Comparison of ENCODE assay signal across 1 cellular context in genomic region chr7:128954830-128955797, GRCh38.
TF ChIP-seq lines count a peak whose summit lies in the region.

No MANE protein-coding gene starts in this region.

TF ChIP-seq in GM12878, 131 proteins besides CTCF, POLR2A, EP300 and RAD21 (continued from another document and continues in another):
- TF ChIP-seq HSF1 (IDR thresholded peaks at IDR 0.05; ENCODE audit: low read depth, low read length) (no peak), GABPA (IDR thresholded peaks at IDR 0.05; ENCODE audit: low read depth) (no peak), BMI1 (IDR thresholded peaks at IDR 0.05; ENCODE audit: borderline replicate concordance) (0 out of 2 replicates have a peak, but pooled peaks have one; percentile 38), MEF2A (IDR thresholded peaks at IDR 0.05; ENCODE audit: insufficient read depth, low read depth, low read length) (no peak), CEBPZ (IDR thresholded peaks at IDR 0.05; ENCODE audit: low read depth, low read length) (no peak), BCLAF1 (IDR thresholded peaks at IDR 0.05) (no peak), CHD2 (IDR thresholded peaks at IDR 0.05; ENCODE audit: borderline replicate concordance, low read depth, low read length) (0 out of 2 replicates have a peak, but pooled peaks have one; percentile 43), TAF1 (IDR thresholded peaks at IDR 0.05; ENCODE audit: borderline replicate concordance, low read depth, low read length) (no peak), GATAD2B (conservative IDR thresholded peaks at IDR 0.05; ENCODE audit: low read depth) (no peak), ESRRA (IDR thresholded peaks at IDR 0.05; ENCODE audit: low read length) (no peak), MTA2 (IDR thresholded peaks at IDR 0.05; ENCODE audit: low read depth) (peak; percentile 60; the same call in 1 of the 2 replicates), MTA3 (IDR thresholded peaks at IDR 0.05; ENCODE audit: borderline replicate concordance, low read length) (0 out of 2 replicates have a peak, but pooled peaks have one; percentile 68), HDAC6 (IDR thresholded peaks at IDR 0.05; ENCODE audit: unreplicated experiment) (no peak), JUND (IDR thresholded peaks at IDR 0.05; ENCODE audit: low read depth, low read length) (no peak), SRF (IDR thresholded peaks at IDR 0.05; ENCODE audit: low read depth in 2 of 2, low read length in 2 of 2) (no peak), HDAC2 (IDR thresholded peaks at IDR 0.05) (no peak), MYC (IDR thresholded peaks at IDR 0.05; ENCODE audit: insufficient read depth, insufficient read length, insufficient replicate concordance, low read length, severe bottlenecking) (no peak), USF1 (IDR thresholded peaks at IDR 0.05; ENCODE audit: borderline replicate concordance, extremely low read length, insufficient read depth, low read depth, low read length) (no peak), SUZ12 (IDR thresholded peaks at IDR 0.05; ENCODE audit: unreplicated experiment) (no peak), TCF12 (IDR thresholded peaks at IDR 0.05; ENCODE audit: low read depth, low read length) (peak; percentile 72; the same call in 1 of the 2 replicates), SPI1 (IDR thresholded peaks at IDR 0.05; ENCODE audit: borderline replicate concordance, insufficient read depth, low read depth, low read length) (peak; percentile 83), CREB1 (IDR thresholded peaks at IDR 0.05; ENCODE audit: low read depth) (peak; percentile 82), DPF2 (IDR thresholded peaks at IDR 0.05) (peak; percentile 64), ZNF274 (IDR thresholded peaks at IDR 0.05; ENCODE audit: insufficient read depth, insufficient read length) (no peak), RELB (IDR thresholded peaks at IDR 0.05; ENCODE audit: low read depth) (peak; percentile 82), ETV6 (conservative IDR thresholded peaks at IDR 0.05 in 1 of 2, IDR thresholded peaks at IDR 0.05 in 1 of 2; ENCODE audit: borderline replicate concordance in 1 of 2, low read depth in 1 of 2) (no peak)
- TF ChIP-seq, protein P1, sequence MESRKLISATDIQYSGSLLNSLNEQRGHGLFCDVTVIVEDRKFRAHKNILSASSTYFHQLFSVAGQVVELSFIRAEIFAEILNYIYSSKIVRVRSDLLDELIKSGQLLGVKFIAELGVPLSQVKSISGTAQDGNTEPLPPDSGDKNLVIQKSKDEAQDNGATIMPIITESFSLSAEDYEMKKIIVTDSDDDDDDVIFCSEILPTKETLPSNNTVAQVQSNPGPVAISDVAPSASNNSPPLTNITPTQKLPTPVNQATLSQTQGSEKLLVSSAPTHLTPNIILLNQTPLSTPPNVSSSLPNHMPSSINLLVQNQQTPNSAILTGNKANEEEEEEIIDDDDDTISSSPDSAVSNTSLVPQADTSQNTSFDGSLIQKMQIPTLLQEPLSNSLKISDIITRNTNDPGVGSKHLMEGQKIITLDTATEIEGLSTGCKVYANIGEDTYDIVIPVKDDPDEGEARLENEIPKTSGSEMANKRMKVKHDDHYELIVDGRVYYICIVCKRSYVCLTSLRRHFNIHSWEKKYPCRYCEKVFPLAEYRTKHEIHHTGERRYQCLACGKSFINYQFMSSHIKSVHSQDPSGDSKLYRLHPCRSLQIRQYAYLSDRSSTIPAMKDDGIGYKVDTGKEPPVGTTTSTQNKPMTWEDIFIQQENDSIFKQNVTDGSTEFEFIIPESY (IDR thresholded peaks at IDR 0.05): no peak
- TF ChIP-seq, protein P2, sequence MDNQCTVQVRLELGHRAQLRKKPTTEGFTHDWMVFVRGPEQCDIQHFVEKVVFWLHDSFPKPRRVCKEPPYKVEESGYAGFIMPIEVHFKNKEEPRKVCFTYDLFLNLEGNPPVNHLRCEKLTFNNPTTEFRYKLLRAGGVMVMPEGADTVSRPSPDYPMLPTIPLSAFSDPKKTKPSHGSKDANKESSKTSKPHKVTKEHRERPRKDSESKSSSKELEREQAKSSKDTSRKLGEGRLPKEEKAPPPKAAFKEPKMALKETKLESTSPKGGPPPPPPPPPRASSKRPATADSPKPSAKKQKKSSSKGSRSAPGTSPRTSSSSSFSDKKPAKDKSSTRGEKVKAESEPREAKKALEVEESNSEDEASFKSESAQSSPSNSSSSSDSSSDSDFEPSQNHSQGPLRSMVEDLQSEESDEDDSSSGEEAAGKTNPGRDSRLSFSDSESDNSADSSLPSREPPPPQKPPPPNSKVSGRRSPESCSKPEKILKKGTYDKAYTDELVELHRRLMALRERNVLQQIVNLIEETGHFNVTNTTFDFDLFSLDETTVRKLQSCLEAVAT (IDR thresholded peaks at IDR 0.05): 0 out of 2 replicates have a peak, but pooled peaks have one; percentile 28
- TF ChIP-seq, protein P3, sequence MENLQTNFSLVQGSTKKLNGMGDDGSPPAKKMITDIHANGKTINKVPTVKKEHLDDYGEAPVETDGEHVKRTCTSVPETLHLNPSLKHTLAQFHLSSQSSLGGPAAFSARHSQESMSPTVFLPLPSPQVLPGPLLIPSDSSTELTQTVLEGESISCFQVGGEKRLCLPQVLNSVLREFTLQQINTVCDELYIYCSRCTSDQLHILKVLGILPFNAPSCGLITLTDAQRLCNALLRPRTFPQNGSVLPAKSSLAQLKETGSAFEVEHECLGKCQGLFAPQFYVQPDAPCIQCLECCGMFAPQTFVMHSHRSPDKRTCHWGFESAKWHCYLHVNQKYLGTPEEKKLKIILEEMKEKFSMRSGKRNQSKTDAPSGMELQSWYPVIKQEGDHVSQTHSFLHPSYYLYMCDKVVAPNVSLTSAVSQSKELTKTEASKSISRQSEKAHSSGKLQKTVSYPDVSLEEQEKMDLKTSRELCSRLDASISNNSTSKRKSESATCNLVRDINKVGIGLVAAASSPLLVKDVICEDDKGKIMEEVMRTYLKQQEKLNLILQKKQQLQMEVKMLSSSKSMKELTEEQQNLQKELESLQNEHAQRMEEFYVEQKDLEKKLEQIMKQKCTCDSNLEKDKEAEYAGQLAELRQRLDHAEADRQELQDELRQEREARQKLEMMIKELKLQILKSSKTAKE (IDR thresholded peaks at IDR 0.05; ENCODE audit: low read depth, poor library complexity, severe bottlenecking): peak; percentile 75
- TF ChIP-seq, protein P4, sequence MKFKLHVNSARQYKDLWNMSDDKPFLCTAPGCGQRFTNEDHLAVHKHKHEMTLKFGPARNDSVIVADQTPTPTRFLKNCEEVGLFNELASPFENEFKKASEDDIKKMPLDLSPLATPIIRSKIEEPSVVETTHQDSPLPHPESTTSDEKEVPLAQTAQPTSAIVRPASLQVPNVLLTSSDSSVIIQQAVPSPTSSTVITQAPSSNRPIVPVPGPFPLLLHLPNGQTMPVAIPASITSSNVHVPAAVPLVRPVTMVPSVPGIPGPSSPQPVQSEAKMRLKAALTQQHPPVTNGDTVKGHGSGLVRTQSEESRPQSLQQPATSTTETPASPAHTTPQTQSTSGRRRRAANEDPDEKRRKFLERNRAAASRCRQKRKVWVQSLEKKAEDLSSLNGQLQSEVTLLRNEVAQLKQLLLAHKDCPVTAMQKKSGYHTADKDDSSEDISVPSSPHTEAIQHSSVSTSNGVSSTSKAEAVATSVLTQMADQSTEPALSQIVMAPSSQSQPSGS (IDR thresholded peaks at IDR 0.05; ENCODE audit: low read length): peak; percentile 71
- TF ChIP-seq, protein P5, sequence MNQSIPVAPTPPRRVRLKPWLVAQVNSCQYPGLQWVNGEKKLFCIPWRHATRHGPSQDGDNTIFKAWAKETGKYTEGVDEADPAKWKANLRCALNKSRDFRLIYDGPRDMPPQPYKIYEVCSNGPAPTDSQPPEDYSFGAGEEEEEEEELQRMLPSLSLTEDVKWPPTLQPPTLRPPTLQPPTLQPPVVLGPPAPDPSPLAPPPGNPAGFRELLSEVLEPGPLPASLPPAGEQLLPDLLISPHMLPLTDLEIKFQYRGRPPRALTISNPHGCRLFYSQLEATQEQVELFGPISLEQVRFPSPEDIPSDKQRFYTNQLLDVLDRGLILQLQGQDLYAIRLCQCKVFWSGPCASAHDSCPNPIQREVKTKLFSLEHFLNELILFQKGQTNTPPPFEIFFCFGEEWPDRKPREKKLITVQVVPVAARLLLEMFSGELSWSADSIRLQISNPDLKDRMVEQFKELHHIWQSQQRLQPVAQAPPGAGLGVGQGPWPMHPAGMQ (IDR thresholded peaks at IDR 0.05; ENCODE audit: borderline replicate concordance): no peak
- TF ChIP-seq, protein P6, sequence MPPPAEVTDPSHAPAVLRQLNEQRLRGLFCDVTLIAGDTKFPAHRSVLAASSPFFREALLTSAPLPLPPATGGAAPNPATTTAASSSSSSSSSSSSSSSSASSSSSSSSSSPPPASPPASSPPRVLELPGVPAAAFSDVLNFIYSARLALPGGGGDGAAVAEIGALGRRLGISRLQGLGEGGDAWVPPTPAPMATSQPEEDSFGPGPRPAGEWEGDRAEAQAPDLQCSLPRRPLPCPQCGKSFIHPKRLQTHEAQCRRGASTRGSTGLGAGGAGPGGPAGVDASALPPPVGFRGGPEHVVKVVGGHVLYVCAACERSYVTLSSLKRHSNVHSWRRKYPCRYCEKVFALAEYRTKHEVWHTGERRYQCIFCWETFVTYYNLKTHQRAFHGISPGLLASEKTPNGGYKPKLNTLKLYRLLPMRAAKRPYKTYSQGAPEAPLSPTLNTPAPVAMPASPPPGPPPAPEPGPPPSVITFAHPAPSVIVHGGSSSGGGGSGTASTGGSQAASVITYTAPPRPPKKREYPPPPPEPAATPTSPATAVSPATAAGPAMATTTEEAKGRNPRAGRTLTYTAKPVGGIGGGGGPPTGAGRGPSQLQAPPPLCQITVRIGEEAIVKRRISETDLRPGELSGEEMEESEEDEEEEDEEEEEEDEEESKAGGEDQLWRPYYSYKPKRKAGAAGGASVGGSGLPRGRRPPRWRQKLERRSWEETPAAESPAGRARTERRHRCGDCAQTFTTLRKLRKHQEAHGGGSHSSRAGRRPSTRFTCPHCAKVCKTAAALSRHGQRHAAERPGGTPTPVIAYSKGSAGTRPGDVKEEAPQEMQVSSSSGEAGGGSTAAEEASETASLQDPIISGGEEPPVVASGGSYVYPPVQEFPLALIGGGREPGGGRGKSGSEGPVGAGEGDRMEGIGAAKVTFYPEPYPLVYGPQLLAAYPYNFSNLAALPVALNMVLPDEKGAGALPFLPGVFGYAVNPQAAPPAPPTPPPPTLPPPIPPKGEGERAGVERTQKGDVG (CRISPR knock-in tag; IDR thresholded peaks at IDR 0.05): no peak
